14 cellular contexts compared by ENCODE assay signal in genomic region chr9:70013598-70014196, GRCh38. TPM values are rescaled to one million over a fixed set of nuclear protein-coding genes. Genes with fewer than 3 reads are reported as not detected.
A peak's percentile ranks its signal among the peaks of the same experiment; 100 is the strongest.
DNase-seq lines count a peak whose midpoint lies in the region; TF ChIP-seq lines count a peak whose summit lies in the region.
"Had no signal": no experiment of that assay in that cellular context is flagged by ENCODE, and none has a peak within 500 bp of the region (broad histone marks: within the 10 kb centered on the region; RNA-seq: fewer than 3 reads in every experiment).

No MANE protein-coding gene starts in this region.

- POLR2A ChIA-PET in BJ (lab: Charles Lee) = no interaction called here

- no peaks in the 10 kb centered on the region for H3F3A ChIP-seq in smooth muscle cell (ENCODE audit: low read depth)

- no peak overlapping the region for H3K9ac ChIP-seq in smooth muscle cell (ENCODE audit: low read depth)

- no peaks in the 10 kb centered on the region for H3K36me3 Mint-ChIP-seq in progenitor cell of endocrine pancreas (ENCODE audit: insufficient read depth)
- H3K36me3 Mint-ChIP-seq: CD8-positive, alpha-beta memory T cell; IgD-negative memory B cell had no signal

- H3K4me2 ChIP-seq in smooth muscle cell = no peak overlapping the region

- H3K4me3 ChIP-seq in BJ (ENCODE audit: low read depth, low read length) (no peak overlapping the region), smooth muscle cell (no peak overlapping the region)

- no peak overlapping the region for H2AFZ ChIP-seq in smooth muscle cell (ENCODE audit: low read depth)

- H3K4me1 ChIP-seq in smooth muscle cell (ENCODE audit: low read depth) = no peaks in the 10 kb centered on the region

- 64% methylated on average over 2 of the region's 2 CpGs for WGBS in smooth muscle cell (ENCODE audit: low lambda C conversion rate)

- H3K79me2 ChIP-seq in smooth muscle cell (ENCODE audit: low read depth) = no peaks in the 10 kb centered on the region

- no peaks in the 10 kb centered on the region for H3K9me3 ChIP-seq in smooth muscle cell (replicated peaks; ENCODE audit: low read depth)

- H3K36me3 ChIP-seq in BJ (ENCODE audit: control insufficient read depth, insufficient read depth, low read length) (no peaks in the 10 kb centered on the region), smooth muscle cell (ENCODE audit: low read depth) (no peaks in the 10 kb centered on the region)

- intact Hi-C loops in posterior vena cava (cut with DNase I) = no loop called here

- H3K9me3 Mint-ChIP-seq in progenitor cell of endocrine pancreas (ENCODE audit: low read depth) = no peaks in the 10 kb centered on the region
- H3K9me3 Mint-ChIP-seq: activated T-helper 17 cell treated with anti-CD3 and anti-CD28 coated beads, Interleukin-2, amount 50 U/mL, for 72 hours; IgD-negative memory B cell; neural crest cell had no signal

- no peaks in the 10 kb centered on the region for H4K20me1 ChIP-seq in smooth muscle cell (ENCODE audit: low read depth)

- H3K27ac ChIP-seq in smooth muscle cell (ENCODE audit: low read depth) = no peak overlapping the region
- H3K27ac ChIP-seq: VCaP had no signal

- H3K4me1 Mint-ChIP-seq in progenitor cell of endocrine pancreas (ENCODE audit: low read depth) = no peaks in the 10 kb centered on the region
- H3K4me1 Mint-ChIP-seq: activated T-helper 17 cell treated with anti-CD3 and anti-CD28 coated beads, Interleukin-2, amount 50 U/mL, for 72 hours; CD8-positive, alpha-beta memory T cell; IgD-negative memory B cell had no signal

- H3K27me3 Mint-ChIP-seq in progenitor cell of endocrine pancreas = no peaks in the 10 kb centered on the region

- CTCF ChIA-PET in BJ (lab: Yijun Ruan, JAX) = interaction anchor here (1.0 to 2.7 kb wide), 4 partner anchors 30 to 100 kb away, joined by 4 to 9 read pairs (median 4); partner anchors contain the start of gene MAMDC2

- no peak overlapping the region for H3K4me3 Mint-ChIP-seq in progenitor cell of endocrine pancreas (ENCODE audit: low read depth)
- H3K4me3 Mint-ChIP-seq: activated T-helper 17 cell treated with anti-CD3 and anti-CD28 coated beads, Interleukin-2, amount 50 U/mL, for 72 hours; CD8-positive, alpha-beta memory T cell; IgD-negative memory B cell; neural crest cell had no signal

- DNase-seq in BJ (ENCODE audit: low read depth) (peak; percentile 28), HPDE6-E6E7 (ENCODE audit: extremely low spot score) (peak; percentile 23), SK-MEL-5 (ENCODE audit: low read depth, low spot score) (peak; percentile 8), glomerular visceral epithelial cell (ENCODE audit: extremely low spot score) (peak; percentile 9), smooth muscle cell (lab: John Stamatoyannopoulos, UW; ENCODE audit: unreplicated experiment) (no peak), posterior vena cava (ENCODE audit: low spot score) (no peak), progenitor cell of endocrine pancreas (ENCODE audit: low spot score, unreplicated experiment) (no peak)
- DNase-seq in activated CD4-positive, CD25-positive, alpha-beta regulatory T cell (lab: John Stamatoyannopoulos, UW) = no peak
- DNase-seq: CD8-positive, alpha-beta memory T cell; stimulated activated CD4-positive, alpha-beta T cell treated with anti-CD3 and anti-CD28 coated beads, Interleukin-1b, Interleukin-23, amount 100 ng/mL, for 48 hours had no signal

- TF ChIP-seq CTCF in BJ (IDR thresholded peaks at IDR 0.05; ENCODE audit: insufficient read depth, low read depth, low read length) (no peak), smooth muscle cell (IDR thresholded peaks at IDR 0.05; ENCODE audit: borderline replicate concordance, insufficient read depth, poor library complexity, severe bottlenecking) (no peak), progenitor cell of endocrine pancreas (IDR thresholded peaks at IDR 0.05; ENCODE audit: unreplicated experiment) (no peak)

- in situ Hi-C loops in SK-MEL-5 (cut with HindIII; ENCODE audit: low pct_unique_long_range_greater_than_20kb, low sequenced_read_pairs) = no loop called here

- H3K27ac Mint-ChIP-seq in progenitor cell of endocrine pancreas = no peak overlapping the region
- H3K27ac Mint-ChIP-seq: activated T-helper 17 cell treated with anti-CD3 and anti-CD28 coated beads, Interleukin-2, amount 50 U/mL, for 72 hours; CD8-positive, alpha-beta memory T cell; IgD-negative memory B cell had no signal

- H3K27me3 ChIP-seq in BJ (ENCODE audit: control insufficient read depth, insufficient read depth, low read length) (no peaks in the 10 kb centered on the region), smooth muscle cell (ENCODE audit: low read depth) (no peaks in the 10 kb centered on the region)

RNA-seq across cellular contexts. Expression of gene MAMDC2, which starts 30.0 kb away (rescaled TPM):
- polyA plus RNA-seq in BJ (2011; rRNA removed) = 28.0 and 35.8 TPM in 2 replicates
- 13.0 and 19.5 TPM in 2 replicates for polyA minus RNA-seq in BJ (2011; rRNA and poly(A)+ RNA removed)
- 1.6 TPM in 2 replicates for total RNA-seq in SK-MEL-5 (2014; rRNA removed; shearing (Covaris generic))
- polyA plus RNA-seq in SK-MEL-5 (2015; cell fraction: cytosol; rRNA removed) = 0.79 and 1.3 TPM in 2 replicates
- 0.09 and 0.68 TPM in 2 replicates for polyA plus RNA-seq in SK-MEL-5 (2015; cell fraction: nucleus; rRNA removed)
- total RNA-seq in smooth muscle cell = 13.0 and 13.3 TPM in 2 replicates
- polyA plus RNA-seq in smooth muscle cell = 7.9 and 8.2 TPM in 2 replicates
- total RNA-seq in posterior vena cava = 10 to 100 TPM; 13.4 to 48.1 TPM
- 0.27 and 0.60 TPM in 2 replicates for total RNA-seq in progenitor cell of endocrine pancreas
- total RNA-seq: activated T-helper 17 cell treated with anti-CD3 and anti-CD28 coated beads, Interleukin-2, amount 50 U/mL, for 72 hours; CD8-positive, alpha-beta memory T cell had no signal
- polyA plus RNA-seq: IgD-negative memory B cell had no signal

Comparison
In these comparisons a context has a peak if more than half of its experiments do, and no peak if none do; other contexts are left out.
1. DNase-seq: peak in BJ (single experiment), HPDE6-E6E7 (single experiment), SK-MEL-5 (single experiment) and glomerular visceral epithelial cell (single experiment); none in smooth muscle cell (single experiment), posterior vena cava (single experiment), activated CD4-positive, CD25-positive, alpha-beta regulatory T cell (0 of 4) and progenitor cell of endocrine pancreas (single experiment).